Comparison of ENCODE assay signal across 16 cellular contexts in genomic region chr9:89655990-89656657, GRCh38. TPM values are rescaled to one million over a fixed set of nuclear protein-coding genes. Genes with fewer than 3 reads are reported as not detected.
A peak's percentile ranks its signal among the peaks of the same experiment; 100 is the strongest.
DNase-seq lines count a peak whose midpoint lies in the region; ATAC-seq and TF ChIP-seq lines count a peak whose summit lies in the region.
"Had no signal": no experiment of that assay in that cellular context is flagged by ENCODE, and none has a peak within 500 bp of the region (broad histone marks: within the 10 kb centered on the region; RNA-seq: fewer than 3 reads in every experiment).

No MANE protein-coding gene starts in this region.

- CTCF ChIA-PET in WTC11 (lab: Charles Lee), result interaction anchor here (1.0 kb wide), 2 partner anchors 46 to 443 kb away, joined by 3 read pairs; no protein-coding TSS in a partner anchor

- H3K27ac Mint-ChIP-seq in activated CD4-positive, alpha-beta T cell treated with anti-CD3 and anti-CD28 coated beads, Interleukin-2, amount 10 ng/mL, durations not matched to agents 24 days and 14 days, result no peak overlapping the region
- H3K27ac Mint-ChIP-seq in progenitor cell of endocrine pancreas (peak overlapping the region; percentile 74), WTC11 (no peak overlapping the region)
- H3K27ac Mint-ChIP-seq: type B pancreatic cell had no signal

- H3K36me3 ChIP-seq in fibroblast of lung (ENCODE audit: control insufficient read depth, insufficient read depth, low read length), result no peaks in the 10 kb centered on the region
- H3K36me3 ChIP-seq: MG63 had no signal

- peak overlapping the region; percentile 14 for H2AFZ ChIP-seq in fibroblast of lung (ENCODE audit: low read length)

- no peak overlapping the region for H3K9ac ChIP-seq in fibroblast of lung (ENCODE audit: insufficient read depth, low read length)

- no peak for TF ChIP-seq CTCF in LNCaP clone FGC (IDR thresholded peaks at IDR 0.05; ENCODE audit: control insufficient read depth, extremely low read depth, insufficient read depth)
- TF ChIP-seq CTCF in fibroblast of lung (conservative IDR thresholded peaks at IDR 0.05 in 1 of 2, IDR thresholded peaks at IDR 0.05 in 1 of 2; ENCODE audit: low read depth in 1 of 2, low read length in 2 of 2), result no peak
- TF ChIP-seq CTCF in progenitor cell of endocrine pancreas (IDR thresholded peaks at IDR 0.05; ENCODE audit: unreplicated experiment), result no peak
- TF ChIP-seq CTCF in WTC11 (IDR thresholded peaks at IDR 0.05), result no peak

- no peak for ATAC-seq in WTC11
- no peak for ATAC-seq in GM19463 (IDR thresholded peaks at IDR 0.05; ENCODE audit: unreplicated experiment)
- ATAC-seq in GM21737 (IDR thresholded peaks at IDR 0.05; ENCODE audit: unreplicated experiment), result no peak

- intact Hi-C loops in activated CD4-positive, alpha-beta T cell treated with anti-CD3 and anti-CD28 coated beads, Interleukin-2, amount 10 ng/mL, durations not matched to agents 24 days and 14 days (cut with micrococcal nuclease), result loop anchor here (5.0 kb wide), 1 partner anchor 46 kb away; no protein-coding TSS in a partner anchor

- H3K9me3 ChIP-seq in fibroblast of lung (ENCODE audit: control insufficient read depth, insufficient read depth, low read depth, low read length), result no peaks in the 10 kb centered on the region
- H3K9me3 ChIP-seq: MG63 had no signal

- H3K9me3 Mint-ChIP-seq in activated CD4-positive, alpha-beta T cell treated with anti-CD3 and anti-CD28 coated beads, Interleukin-2, amount 10 ng/mL, durations not matched to agents 24 days and 14 days, result no peaks in the 10 kb centered on the region
- H3K9me3 Mint-ChIP-seq in progenitor cell of endocrine pancreas (ENCODE audit: low read depth) (no peaks in the 10 kb centered on the region), WTC11 (no peaks in the 10 kb centered on the region)
- H3K9me3 Mint-ChIP-seq: type B pancreatic cell had no signal

- no peaks in the 10 kb centered on the region for H3K36me3 Mint-ChIP-seq in activated CD4-positive, alpha-beta T cell treated with anti-CD3 and anti-CD28 coated beads, Interleukin-2, amount 10 ng/mL, durations not matched to agents 24 days and 14 days (ENCODE audit: low read depth)
- H3K36me3 Mint-ChIP-seq in progenitor cell of endocrine pancreas (ENCODE audit: insufficient read depth) (no peaks in the 10 kb centered on the region), WTC11 (no peaks in the 10 kb centered on the region)
- H3K36me3 Mint-ChIP-seq: type B pancreatic cell had no signal

- H3K27me3 Mint-ChIP-seq in activated CD4-positive, alpha-beta T cell treated with anti-CD3 and anti-CD28 coated beads, Interleukin-2, amount 10 ng/mL, durations not matched to agents 24 days and 14 days, result peaks cover 23% of the 10 kb centered on the region
- H3K27me3 Mint-ChIP-seq in progenitor cell of endocrine pancreas (peaks cover 40% of the 10 kb centered on the region), WTC11 (ENCODE audit: low read depth) (peaks cover 12% of the 10 kb centered on the region)

- H3K4me2 ChIP-seq in fibroblast of lung (ENCODE audit: extremely low read depth, insufficient read depth, low read length), result peak overlapping the region; percentile 35

- no peak overlapping the region for H3K27ac ChIP-seq in fibroblast of lung (ENCODE audit: insufficient read depth, low read length)

- H3K27me3 ChIP-seq in fibroblast of lung (ENCODE audit: control insufficient read depth, insufficient read depth, low read length), result no peaks in the 10 kb centered on the region
- H3K27me3 ChIP-seq: MG63 had no signal

- no peaks in the 10 kb centered on the region for H4K20me1 ChIP-seq in fibroblast of lung (ENCODE audit: control insufficient read depth, extremely low read depth, insufficient read depth, low read length)

- H3K79me2 ChIP-seq in fibroblast of lung (ENCODE audit: control insufficient read depth, insufficient read depth, low read length), result no peaks in the 10 kb centered on the region

- POLR2A ChIA-PET in WTC11 (lab: Charles Lee), result no interaction called here

- H3K4me1 ChIP-seq in fibroblast of lung (ENCODE audit: control insufficient read depth, extremely low read depth, insufficient read depth, low read length), result no peaks in the 10 kb centered on the region

- peak overlapping the region; percentile 47 for H3K4me3 Mint-ChIP-seq in activated CD4-positive, alpha-beta T cell treated with anti-CD3 and anti-CD28 coated beads, Interleukin-2, amount 10 ng/mL, durations not matched to agents 24 days and 14 days
- H3K4me3 Mint-ChIP-seq in progenitor cell of endocrine pancreas (ENCODE audit: low read depth) (no peak overlapping the region), WTC11 (no peak overlapping the region)
- H3K4me3 Mint-ChIP-seq: type B pancreatic cell had no signal

- peaks cover 44% of the 10 kb centered on the region for H3K4me1 Mint-ChIP-seq in activated CD4-positive, alpha-beta T cell treated with anti-CD3 and anti-CD28 coated beads, Interleukin-2, amount 10 ng/mL, durations not matched to agents 24 days and 14 days
- H3K4me1 Mint-ChIP-seq in progenitor cell of endocrine pancreas (ENCODE audit: low read depth) (peaks cover under 1% of the 10 kb centered on the region), WTC11 (peaks cover 51% of the 10 kb centered on the region)

- H3K4me3 ChIP-seq in LNCaP clone FGC (ENCODE audit: low read depth, low read length) (no peak overlapping the region), fibroblast of lung (replicated peaks in 1 of 4; ENCODE audit: control extremely low read depth in 1 of 4, insufficient read depth in 1 of 4, low read depth in 3 of 4, low read length in 4 of 4) (no peak overlapping the region)
- H3K4me3 ChIP-seq: MG63 had no signal

- peak; percentile 81 for DNase-seq in activated CD4-positive, alpha-beta T cell treated with anti-CD3 and anti-CD28 coated beads, Interleukin-2, amount 10 ng/mL, durations not matched to agents 24 days and 14 days
- DNase-seq in activated CD4-positive, alpha-beta T cell treated with anti-CD3 and anti-CD28 coated beads for 1 hour, result no peak
- peak; percentile 30 for DNase-seq in LNCaP clone FGC (ENCODE audit: low read depth)
- DNase-seq in fibroblast of lung (ENCODE audit: low read depth in 2 of 2), result peak in 1 of 2 donors; percentile 14
- no peak for DNase-seq in progenitor cell of endocrine pancreas (ENCODE audit: low spot score, unreplicated experiment)
- no peak for DNase-seq in WTC11 (ENCODE audit: low spot score)
- DNase-seq: activated CD4-positive, alpha-beta T cell treated with anti-CD3 and anti-CD28 coated beads, Interleukin-2, amount 50 U/mL, for 1 hour; activated effector memory CD4-positive, alpha-beta T cell treated with Interleukin-2 at 50 U/mL for 16 hours; islet precursor cell; MG63; NCI-H748 treated with DMSO at 0.1 percent for 48 hours; stimulated activated CD4-positive, alpha-beta T cell treated with anti-CD3 and anti-CD28 coated beads, Interleukin-2, amount 100 ng/mL, for 24 hours had no signal

TF ChIP-seq in WTC11, 78 proteins besides CTCF, POLR2A, EP300 and RAD21:
- TF ChIP-seq, protein P1, sequence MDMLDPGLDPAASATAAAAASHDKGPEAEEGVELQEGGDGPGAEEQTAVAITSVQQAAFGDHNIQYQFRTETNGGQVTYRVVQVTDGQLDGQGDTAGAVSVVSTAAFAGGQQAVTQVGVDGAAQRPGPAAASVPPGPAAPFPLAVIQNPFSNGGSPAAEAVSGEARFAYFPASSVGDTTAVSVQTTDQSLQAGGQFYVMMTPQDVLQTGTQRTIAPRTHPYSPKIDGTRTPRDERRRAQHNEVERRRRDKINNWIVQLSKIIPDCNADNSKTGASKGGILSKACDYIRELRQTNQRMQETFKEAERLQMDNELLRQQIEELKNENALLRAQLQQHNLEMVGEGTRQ (CRISPR knock-in tag; IDR thresholded peaks at IDR 0.05), result no peak
- TF ChIP-seq OVOL2 (CRISPR knock-in tag; IDR thresholded peaks at IDR 0.05; ENCODE audit: borderline replicate concordance) (no peak), PRRX2 (CRISPR knock-in tag; IDR thresholded peaks at IDR 0.05) (no peak), ZNF671 (CRISPR knock-in tag; IDR thresholded peaks at IDR 0.05) (no peak), SMAD3 (CRISPR knock-in tag; IDR thresholded peaks at IDR 0.05; ENCODE audit: borderline replicate concordance) (no peak), ZMAT4 (CRISPR knock-in tag; IDR thresholded peaks at IDR 0.05) (no peak)
TF ChIP-seq in WTC11: peak in this region for 0.

RNA-seq across cellular contexts. Expression of gene GADD45G, which starts 51.3 kb away (rescaled TPM):
- total RNA-seq in activated CD4-positive, alpha-beta T cell treated with anti-CD3 and anti-CD28 coated beads, Interleukin-2, amount 10 ng/mL, durations not matched to agents 24 days and 14 days, result 19.8 and 20.0 TPM in 2 replicates
- total RNA-seq in fibroblast of lung (2.3 and 3.5 TPM in 2 replicates), progenitor cell of endocrine pancreas (1.8 and 1.9 TPM in 2 replicates), WTC11 (2021) (10.6 to 13.9 TPM (median 13.5 TPM) in 3 replicates)
- polyA plus RNA-seq in fibroblast of lung, result 0.23 TPM in 1 of 2 replicates, not detected in the other
- polyA plus RNA-seq in fibroblast of lung (2012), result 0.41 and 0.91 TPM in 2 replicates
- not detected in 2 replicates for polyA minus RNA-seq in fibroblast of lung (ENCODE audit: low replicate concordance)
- total RNA-seq: HT1080 had no signal

Comparison
In these comparisons a context has a peak if more than half of its experiments do, and no peak if none do; other contexts are left out.
1. DNase-seq: peak in activated CD4-positive, alpha-beta T cell treated with anti-CD3 and anti-CD28 coated beads, Interleukin-2, amount 10 ng/mL, durations not matched to agents 24 days and 14 days (single experiment) and LNCaP clone FGC (single experiment); none in activated CD4-positive, alpha-beta T cell treated with anti-CD3 and anti-CD28 coated beads for 1 hour (single experiment), progenitor cell of endocrine pancreas (single experiment) and WTC11 (single experiment).